Comparison of ENCODE assay signal across 10 cellular contexts in genomic region chr17:45225051-45225700, GRCh38. TPM values are rescaled to one million over a fixed set of nuclear protein-coding genes. Genes with fewer than 3 reads are reported as not detected.
DNase-seq lines count a peak whose midpoint lies in the region; ATAC-seq, FAIRE-seq and TF ChIP-seq lines count a peak whose summit lies in the region.
"Had no signal": no experiment of that assay in that cellular context is flagged by ENCODE, and none has a peak within 500 bp of the region (broad histone marks: within the 10 kb centered on the region; RNA-seq: fewer than 3 reads in every experiment).

No MANE protein-coding gene starts in this region.

- H3K18ac ChIP-seq in neuronal stem cell (ENCODE audit: low read length), result peak overlapping the region; percentile 65

- H3K79me2 ChIP-seq in GM12878 (ENCODE audit: control insufficient read depth, insufficient read depth, low read length), result peaks cover 89% of the 10 kb centered on the region

- peaks cover 0 to 42% (median 35%) of the 10 kb centered on the region in 4 donors for H3K4me1 ChIP-seq in Peyer's patch
- H3K4me1 ChIP-seq in GM12878 (ENCODE audit: control insufficient read depth, insufficient read depth, low read length), result peaks cover 70% of the 10 kb centered on the region
- peaks cover 7 to 13% of the 10 kb centered on the region in 2 donors for H3K4me1 ChIP-seq in neuronal stem cell (ENCODE audit: control insufficient read depth in 2 of 2, insufficient read depth in 1 of 2, low read depth in 1 of 2, low read length in 2 of 2)

- TF ChIP-seq CTCF in Peyer's patch (IDR thresholded peaks at IDR 0.05), result no peak
- no peak for TF ChIP-seq CTCF in GM12878 (IDR thresholded peaks at IDR 0.05 in 2 of 3, conservative IDR thresholded peaks at IDR 0.05 in 1 of 3; ENCODE audit: control insufficient read depth in 2 of 3, extremely low read depth in 1 of 3, insufficient read depth in 1 of 3, low read depth in 3 of 3, low read length in 3 of 3)

- DNase-seq in Daoy (ENCODE audit: low read depth), result peak; percentile 81
- peak in 1 of 3 donors; percentile 48 for DNase-seq in Peyer's patch
- DNase-seq in GM12878 (ENCODE audit: low read depth, low spot score), result no peak
- DNase-seq in neuronal stem cell (ENCODE audit: low spot score), result no peak
- no peak for DNase-seq in NCI-H1092 treated with DMSO at 0.1 percent for 48 hours (lab: John Stamatoyannopoulos, UW)

- TF ChIP-seq EP300 in GM12878 (IDR thresholded peaks at IDR 0.05; ENCODE audit: borderline replicate concordance in 1 of 2, control insufficient read depth in 1 of 2, low read depth in 2 of 2, low read length in 2 of 2), result no peak

- H2AK5ac ChIP-seq in neuronal stem cell (ENCODE audit: low read depth, low read length), result peak overlapping the region; percentile 34

- no peak overlapping the region for H2BK5ac ChIP-seq in neuronal stem cell (ENCODE audit: low read length)

- no peaks in the 10 kb centered on the region for H3K9me3 ChIP-seq in Peyer's patch
- H3K9me3 ChIP-seq in GM12878 (replicated peaks; ENCODE audit: control insufficient read depth, insufficient read depth, low read length), result no peaks in the 10 kb centered on the region
- no peaks in the 10 kb centered on the region for H3K9me3 ChIP-seq in neuronal stem cell (replicated peaks in 1 of 2; ENCODE audit: control insufficient read depth in 2 of 2, insufficient read depth in 1 of 2, low read depth in 1 of 2, low read length in 2 of 2)

- CTCF ChIA-PET in GM12878 (lab: Yijun Ruan, JAX), result interaction anchor here (0.7 to 10.0 kb wide), 10 partner anchors 8 to 91 kb away, joined by 3 to 429 read pairs (median 6); partner anchors contain the start of genes ACBD4, HEXIM2 and MAP3K14

- H3K4me3 ChIP-seq in Peyer's patch (peak overlapping the region; percentile 19 to 97 (median 74)), GM12878 (peak overlapping the region; percentile 89), neuronal stem cell (ENCODE audit: low read length in 2 of 2) (no peak overlapping the region)
- H3K4me3 ChIP-seq: SK-N-MC had no signal

- H3K9ac ChIP-seq in GM12878 (ENCODE audit: control insufficient read depth, insufficient read depth, low read length) (peak overlapping the region; percentile 92), neuronal stem cell (ENCODE audit: low read depth, low read length, poor library complexity) (peak overlapping the region; percentile 9)

- SMC1A ChIA-PET in GM12878 (lab: Charles Lee; ENCODE audit: uncharacterized antibody, unreplicated experiment), result interaction anchor here (0.8 to 4.6 kb wide), 11 partner anchors 9 to 176 kb away, joined by 3 to 22 read pairs (median 5); partner anchors contain the start of genes ACBD4 and MAP3K14

- peaks cover 1% of the 10 kb centered on the region for H3K79me1 ChIP-seq in neuronal stem cell (ENCODE audit: low read depth, low read length)

- no peak overlapping the region for H3K23ac ChIP-seq in neuronal stem cell (ENCODE audit: low read depth, low read length, poor library complexity)

- no peak for FAIRE-seq in GM12878 (lab: Jason Lieb, UNC)

- POLR2A ChIA-PET in GM12878 (lab: Charles Lee), result interaction anchor here (0.6 to 11.4 kb wide), 11 partner anchors 10 to 206 kb away, joined by 3 to 140 read pairs (median 5); partner anchors contain the start of genes HEXIM1, HEXIM2 and MAP3K14

- no peak overlapping the region for H4K8ac ChIP-seq in neuronal stem cell (ENCODE audit: low read depth, low read length)

- no peak overlapping the region for H4K91ac ChIP-seq in neuronal stem cell (ENCODE audit: low read depth, low read length, poor library complexity)

- no peak overlapping the region for H3K4ac ChIP-seq in neuronal stem cell (ENCODE audit: low read length)

- H2BK12ac ChIP-seq in neuronal stem cell (ENCODE audit: low read length), result no peak overlapping the region

- no TSS peak for BruUV-seq in GM12878 (replicated peaks; lab: Mats Ljungman, UMichigan)

- no peak overlapping the region for H2BK15ac ChIP-seq in neuronal stem cell (ENCODE audit: low read length)

- H4K20me1 ChIP-seq in GM12878 (ENCODE audit: control insufficient read depth, insufficient read depth), result no peaks in the 10 kb centered on the region

- peak overlapping the region; percentile 100 for H3K4me2 ChIP-seq in GM12878 (ENCODE audit: control insufficient read depth, insufficient read depth)
- no peak overlapping the region for H3K4me2 ChIP-seq in neuronal stem cell (ENCODE audit: insufficient read depth, low read length, poor library complexity, severe bottlenecking)

- peaks cover 0 to 7% of the 10 kb centered on the region in 2 donors for H3K27me3 ChIP-seq in Peyer's patch
- H3K27me3 ChIP-seq in GM12878 (replicated peaks in 1 of 2; ENCODE audit: control insufficient read depth in 2 of 2, insufficient read depth in 2 of 2, low read length in 1 of 2), result no peaks in the 10 kb centered on the region
- peaks cover 15 to 97% (median 46%) of the 10 kb centered on the region in 3 experiments for H3K27me3 ChIP-seq in neuronal stem cell (ENCODE audit: control insufficient read depth in 3 of 3, insufficient read depth in 3 of 3, low read depth in 1 of 3, low read length in 3 of 3)

- intact Hi-C loops in GM12878 (cut with micrococcal nuclease; ENCODE audit: unreplicated experiment), result loop anchor here (5.0 kb wide), 1 partner anchor 92 kb away; the partner anchor contains the start of gene MAP3K14

- H3K27ac ChIP-seq in Peyer's patch (peak overlapping the region; percentile 84 to 96 (median 88)), GM12878 (ENCODE audit: control insufficient read depth, insufficient read depth) (peak overlapping the region; percentile 100), neuronal stem cell (replicated peaks; ENCODE audit: low read length) (no peak overlapping the region)

- ATAC-seq in GM12878 (no peak; the same call in 2 of the 3 replicates), GM18505 (IDR thresholded peaks at IDR 0.05; ENCODE audit: unreplicated experiment) (no peak), HG02884 (IDR thresholded peaks at IDR 0.05; ENCODE audit: unreplicated experiment) (no peak), HG02973 (IDR thresholded peaks at IDR 0.05; ENCODE audit: unreplicated experiment) (no peak)

- no peak overlapping the region for H2BK120ac ChIP-seq in neuronal stem cell (ENCODE audit: low read depth, low read length)

- H2AFZ ChIP-seq in GM12878 (ENCODE audit: control insufficient read depth, low read depth, low read length) (no peak overlapping the region), neuronal stem cell (ENCODE audit: low read length) (no peak overlapping the region)

- TF ChIP-seq RAD21 in GM12878 (IDR thresholded peaks at IDR 0.05; ENCODE audit: insufficient read depth, low read depth, low read length), result no peak

- H3K14ac ChIP-seq in neuronal stem cell (ENCODE audit: low read length), result no peak overlapping the region

- no peaks in the 10 kb centered on the region for H3K36me3 ChIP-seq in Peyer's patch
- H3K36me3 ChIP-seq in GM12878 (ENCODE audit: control insufficient read depth in 2 of 2, insufficient read depth in 2 of 2, low read length in 1 of 2), result no peaks in the 10 kb centered on the region
- no peaks in the 10 kb centered on the region for H3K36me3 ChIP-seq in neuronal stem cell (replicated peaks in 1 of 2; ENCODE audit: control insufficient read depth in 2 of 2, insufficient read depth in 2 of 2, low read length in 2 of 2)

- in situ Hi-C loops in GM12878 (cut with MboI), result no loop called here

- TF ChIP-seq POLR2A in Peyer's patch (IDR thresholded peaks at IDR 0.05) (no peak), GM12878 (IDR thresholded peaks at IDR 0.05; ENCODE audit: low read depth, low read length) (peak; percentile 61; the same call in 1 of the 2 replicates), GM18505 (IDR thresholded peaks at IDR 0.05; ENCODE audit: borderline replicate concordance, extremely low read depth, insufficient read depth, insufficient read length) (no peak)

- WGBS in GM12878 (ENCODE audit: insufficient coverage, insufficient replicate concordance, low lambda C conversion rate, missing lambda C conversion rate), result 2% methylated on average over 7 of the region's 7 CpGs
- no CpG with 5 or more reads among the region's 7 CpGs for WGBS in neuronal stem cell (ENCODE audit: extremely low coverage in 2 of 2, insufficient read length in 2 of 2, insufficient replicate concordance in 1 of 2), 2 donors

- RAD21 ChIA-PET in GM12878 (lab: Charles Lee; ENCODE audit: unreplicated experiment), result interaction anchor here (1.0 to 2.3 kb wide), 13 partner anchors 10 to 160 kb away, joined by 3 to 22 read pairs (median 5); partner anchors contain the start of genes ACBD4, HEXIM1, HEXIM2 and MAP3K14

RNA-seq across cellular contexts. Expression of gene FMNL1, which starts 3.5 kb away (rescaled TPM):
- total RNA-seq in Daoy (2014; rRNA removed; shearing (Covaris generic)), result 6.3 and 9.2 TPM in 2 replicates
- total RNA-seq in Peyer's patch (10 to 100 TPM in 3 of 4 donors, 1 to 10 TPM in 1; 9.3 to 45.4 (median 15.8) TPM), GM12878 (2014; rRNA removed) (19.2 and 22.6 TPM in 2 replicates), GM12878 (2014; rRNA removed; fragmentation: Illumina TruSeq; extraction: Trizol) (17.0 and 18.5 TPM in 2 replicates), GM12878 (2021) (99.2 and 108 TPM in 2 replicates)
- 71.5 and 77.3 TPM in 2 replicates for total RNA-seq in GM12878 (2013; cell fraction: nucleolus; rRNA removed)
- polyA plus RNA-seq in GM12878 (2011; ENCODE audit: low read depth), result 36.3 TPM
- polyA plus RNA-seq in GM12878 (2011; rRNA removed) (7.7 and 11.5 TPM in 2 replicates), GM12878 (2014; fragmentation: Illumina TruSeq; extraction: Trizol) (18.4 and 53.7 TPM in 2 replicates), GM12878 (2014; fragmentation: Nextera tagmentation; extraction: Ambion mirVana) (1 to 10 TPM; 3.3 to 3.5 TPM), GM12878 (2014; rRNA removed) (52.2 and 65.7 TPM in 2 replicates), GM12878 (2016; fragmentation: Nextera tagmentation; extraction: Ambion mirVana) (10 to 100 TPM; 11.7 to 20.5 TPM)
- polyA plus RNA-seq in GM12878 (2011; cell fraction: cytosol; rRNA removed), result 15.8 and 17.6 TPM in 2 replicates
- polyA plus RNA-seq in GM12878 (2011; cell fraction: nucleus; rRNA removed), result 109 and 161 TPM in 2 replicates
- polyA plus RNA-seq in GM12878 (2012), result 75.5 and 83.6 TPM in 2 replicates
- 15.3 and 20.4 TPM in 2 replicates for polyA minus RNA-seq in GM12878 (2011; rRNA and poly(A)+ RNA removed)
- 18.3 and 18.7 TPM in 2 replicates for polyA minus RNA-seq in GM12878 (2011; cell fraction: cytosol; rRNA and poly(A)+ RNA removed)
- polyA minus RNA-seq in GM12878 (2011; cell fraction: nucleus; rRNA and poly(A)+ RNA removed), result 21.4 and 41.3 TPM in 2 replicates
- polyA plus RNA-seq in neuronal stem cell (2013, experiment 1 of 2), result 2.8 TPM
- polyA plus RNA-seq in neuronal stem cell (2013, experiment 2 of 2), result 2.9 TPM

RNA-seq across cellular contexts. Expression of gene SPATA32, which starts 36.7 kb away (rescaled TPM):
- not detected in 2 replicates for total RNA-seq in Daoy (2014; rRNA removed; shearing (Covaris generic))
- not detected for total RNA-seq in Peyer's patch
- 0.24 TPM in 1 of 2 replicates, not detected in the other for total RNA-seq in GM12878 (2013; cell fraction: nucleolus; rRNA removed)
- 0.11 TPM in 1 of 2 replicates, not detected in the other for total RNA-seq in GM12878 (2014; rRNA removed)
- total RNA-seq in GM12878 (2014; rRNA removed; fragmentation: Illumina TruSeq; extraction: Trizol), result not detected in 2 replicates
- total RNA-seq in GM12878 (2021), result 0.13 and 0.21 TPM in 2 replicates
- polyA plus RNA-seq in GM12878 (2011; ENCODE audit: low read depth), result 0.24 TPM
- polyA plus RNA-seq in GM12878 (2011; rRNA removed), result 0.03 TPM in 1 of 2 replicates, not detected in the other
- not detected in 2 replicates for polyA plus RNA-seq in GM12878 (2011; cell fraction: cytosol; rRNA removed)
- 0.06 and 0.10 TPM in 2 replicates for polyA plus RNA-seq in GM12878 (2011; cell fraction: nucleus; rRNA removed)
- 0.29 and 0.32 TPM in 2 replicates for polyA plus RNA-seq in GM12878 (2012)
- not detected in 2 replicates for polyA plus RNA-seq in GM12878 (2014; fragmentation: Illumina TruSeq; extraction: Trizol)
- under 1 TPM; 0.11 to 0.13 TPM for polyA plus RNA-seq in GM12878 (2014; fragmentation: Nextera tagmentation; extraction: Ambion mirVana)
- polyA plus RNA-seq in GM12878 (2014; rRNA removed), result 0.06 TPM in 1 of 2 replicates, not detected in the other
- under 1 TPM in 1 of 2 experiments, not detected in 1; 0.35 TPM for polyA plus RNA-seq in GM12878 (2016; fragmentation: Nextera tagmentation; extraction: Ambion mirVana)
- not detected in 2 replicates for polyA minus RNA-seq in GM12878 (2011; rRNA and poly(A)+ RNA removed)
- polyA minus RNA-seq in GM12878 (2011; cell fraction: cytosol; rRNA and poly(A)+ RNA removed), result not detected in 2 replicates
- polyA minus RNA-seq in GM12878 (2011; cell fraction: nucleus; rRNA and poly(A)+ RNA removed), result not detected in 2 replicates
- polyA plus RNA-seq in neuronal stem cell (2013, experiment 1 of 2), result 0.04 TPM
- polyA plus RNA-seq in neuronal stem cell (2013, experiment 2 of 2), result 0.01 TPM
- total RNA-seq: fibroblast of lung had no signal
- polyA plus RNA-seq: fibroblast of lung had no signal

Comparison
In these comparisons a context has a peak if more than half of its experiments do, and no peak if none do; other contexts are left out.
1. H3K4me3 ChIP-seq: peak in Peyer's patch (4 of 4) and GM12878 (single experiment); none in neuronal stem cell (0 of 2).